In the genomic region with DNA sequence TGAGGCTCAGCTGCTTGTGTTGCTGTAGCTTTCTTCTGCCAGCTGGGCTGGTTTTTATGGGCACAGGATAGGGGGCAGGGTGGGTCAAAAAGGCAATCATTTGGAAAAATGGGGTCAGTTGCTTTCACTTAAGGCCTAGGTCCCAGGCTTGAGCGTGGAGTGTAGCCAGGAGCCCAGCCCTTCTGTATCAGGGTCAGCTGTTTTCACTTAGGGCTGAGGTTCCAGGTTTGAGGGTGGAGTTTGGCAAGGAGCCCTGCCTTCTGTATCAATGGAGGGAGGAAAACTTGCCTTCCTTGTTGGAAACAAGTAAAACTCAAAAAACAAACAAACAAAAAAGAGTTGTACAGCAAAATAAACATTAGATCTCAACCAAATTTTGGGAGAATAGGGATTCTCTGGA, we compare ENCODE assay signal across 16 cellular contexts. TPM values are rescaled to one million over a fixed set of nuclear protein-coding genes. Genes with fewer than 3 reads are reported as not detected.
"Had no signal": no experiment of that assay in that cellular context is flagged by ENCODE, and none has a peak within 500 bp of the region (broad histone marks: within the 10 kb centered on the region; RNA-seq: fewer than 3 reads in every experiment).

No MANE protein-coding gene starts in this region.

- H3K27me3 Mint-ChIP-seq: activated B cell treated with CpG ODN at 0.5 μM for 24 hours; activated CD4-positive, alpha-beta T cell treated with anti-CD3 and anti-CD28 coated beads, Interleukin-2, amount 10 ng/mL, durations not matched to agents 24 days and 14 days; activated naive CD8-positive, alpha-beta T cell treated with anti-CD3 and anti-CD28 coated beads, Interleukin-2, amount 10 ng/mL, durations not matched to agents 7 days and 5 days; dendritic cell treated with granulocyte-macrophage colony-stimulating factor and Interleukin-4, amounts not matched to agents 40 ng/mL and 50 ng/mL, for 4 days had no signal

- H3K4me3 Mint-ChIP-seq: activated B cell treated with CpG ODN at 0.5 μM for 24 hours; activated CD4-positive, alpha-beta T cell treated with anti-CD3 and anti-CD28 coated beads, Interleukin-2, amount 10 ng/mL, durations not matched to agents 24 days and 14 days; activated CD8-positive, alpha-beta T cell treated with anti-CD3 and anti-CD28 coated beads, Interleukin-2, amount 10 ng/mL, durations not matched to agents 7 days and 5 days; activated naive CD8-positive, alpha-beta T cell treated with anti-CD3 and anti-CD28 coated beads, Interleukin-2, amount 10 ng/mL, durations not matched to agents 7 days and 5 days; dendritic cell treated with granulocyte-macrophage colony-stimulating factor and Interleukin-4, amounts not matched to agents 40 ng/mL and 50 ng/mL, for 4 days; naive thymus-derived CD8-positive, alpha-beta T cell; T-helper 1 cell treated with Interleukin-12 subunit alpha and Interleukin-12 subunit beta and Interleukin-4 antibody, amounts not matched to agents 30 μg/mL and 1 μg/mL, for 36 hours had no signal

- H3K27ac Mint-ChIP-seq: activated B cell treated with CpG ODN at 0.5 μM for 24 hours; activated CD4-positive, alpha-beta T cell treated with anti-CD3 and anti-CD28 coated beads, Interleukin-2, amount 10 ng/mL, durations not matched to agents 24 days and 14 days; activated CD8-positive, alpha-beta T cell treated with anti-CD3 and anti-CD28 coated beads, Interleukin-2, amount 10 ng/mL, durations not matched to agents 7 days and 5 days; activated naive CD8-positive, alpha-beta T cell treated with anti-CD3 and anti-CD28 coated beads, Interleukin-2, amount 10 ng/mL, durations not matched to agents 7 days and 5 days; dendritic cell treated with granulocyte-macrophage colony-stimulating factor and Interleukin-4, amounts not matched to agents 40 ng/mL and 50 ng/mL, for 4 days; naive thymus-derived CD8-positive, alpha-beta T cell; T-helper 1 cell treated with Interleukin-12 subunit alpha and Interleukin-12 subunit beta and Interleukin-4 antibody, amounts not matched to agents 30 μg/mL and 1 μg/mL, for 36 hours had no signal

- H3K9me3 ChIP-seq: gastrocnemius medialis, thoracic aorta had no signal

- H3K4me1 ChIP-seq: gastrocnemius medialis, heart left ventricle had no signal

- DNase-seq: activated B cell treated with CpG ODN at 0.5 μM for 24 hours; activated CD4-positive, alpha-beta T cell treated with anti-CD3 and anti-CD28 coated beads, Interleukin-2, amount 10 ng/mL, durations not matched to agents 24 days and 14 days; activated CD8-positive, alpha-beta memory T cell treated with anti-CD3 and anti-CD28 coated beads, Interleukin-2, amount 50 U/mL, for 4 hours; activated CD8-positive, alpha-beta T cell treated with anti-CD3 and anti-CD28 coated beads, Interleukin-2, amount 10 ng/mL, durations not matched to agents 7 days and 5 days; activated naive CD8-positive, alpha-beta T cell treated with anti-CD3 and anti-CD28 coated beads, Interleukin-2, amount 10 ng/mL, durations not matched to agents 7 days and 5 days; cerebellar nuclear complex; gastrocnemius medialis; naive thymus-derived CD8-positive, alpha-beta T cell; stimulated activated CD4-positive, alpha-beta T cell treated with anti-CD3 and anti-CD28 coated beads, Interleukin-4, amount 100 ng/mL, for 4 hours had no signal

- H3K4me3 ChIP-seq: gastrocnemius medialis, heart left ventricle, lung, skin epidermis, thoracic aorta had no signal

- H3K36me3 ChIP-seq: gastrocnemius medialis, heart left ventricle, thoracic aorta had no signal

- H3K27me3 ChIP-seq: gastrocnemius medialis, heart left ventricle had no signal

- ATAC-seq: activated CD8-positive, alpha-beta T cell treated with anti-CD3 and anti-CD28 coated beads, Interleukin-2, amount 10 ng/mL, durations not matched to agents 7 days and 5 days; gastrocnemius medialis; heart left ventricle; naive thymus-derived CD8-positive, alpha-beta T cell; right cardiac atrium had no signal

- H3K27ac ChIP-seq: gastrocnemius medialis, heart left ventricle, skin epidermis, thoracic aorta had no signal

- H3K4me1 Mint-ChIP-seq: activated B cell treated with CpG ODN at 0.5 μM for 24 hours; activated CD4-positive, alpha-beta T cell treated with anti-CD3 and anti-CD28 coated beads, Interleukin-2, amount 10 ng/mL, durations not matched to agents 24 days and 14 days; activated naive CD8-positive, alpha-beta T cell treated with anti-CD3 and anti-CD28 coated beads, Interleukin-2, amount 10 ng/mL, durations not matched to agents 7 days and 5 days; naive thymus-derived CD8-positive, alpha-beta T cell had no signal

RNA-seq across cellular contexts. Expression of a gene that starts 37.0 kb away (rescaled TPM):
- total RNA-seq: activated CD4-positive, alpha-beta T cell treated with anti-CD3 and anti-CD28 coated beads, Interleukin-2, amount 10 ng/mL, durations not matched to agents 24 days and 14 days; activated CD8-positive, alpha-beta T cell treated with anti-CD3 and anti-CD28 coated beads, Interleukin-2, amount 10 ng/mL, durations not matched to agents 7 days and 5 days had no signal
- polyA plus RNA-seq: naive thymus-derived CD8-positive, alpha-beta T cell had no signal
